In genomic region chr11:63274776-63275175, GRCh38 we compare ENCODE assay signal across 25 cellular contexts. TPM values are rescaled to one million over a fixed set of nuclear protein-coding genes. Genes with fewer than 3 reads are reported as not detected.
DNase-seq lines count a peak whose midpoint lies in the region; ATAC-seq and TF ChIP-seq lines count a peak whose summit lies in the region.
"Had no signal": no experiment of that assay in that cellular context is flagged by ENCODE, and none has a peak within 500 bp of the region (broad histone marks: within the 10 kb centered on the region; RNA-seq: fewer than 3 reads in every experiment).

No MANE protein-coding gene starts in this region.

- WGBS in spleen, 5 donors = 68 to 92% (median 77%) methylated on average over 1 of the region's 1 CpG

- H3K4me3 ChIP-seq in HFF-Myc (replicated peaks; ENCODE audit: low read depth, low read length) (no peak overlapping the region), OCI-LY3 (ENCODE audit: low read length) (no peak overlapping the region), spleen (no peak overlapping the region)
- H3K4me3 ChIP-seq: ascending aorta, smooth muscle cell, uterus had no signal

- peak; percentile 30 for TF ChIP-seq CTCF in 22Rv1 (IDR thresholded peaks at IDR 0.05)
- peak; percentile 7 for TF ChIP-seq CTCF in HFF-Myc (IDR thresholded peaks at IDR 0.05; ENCODE audit: low read depth, low read length, missing control alignments)
- peak; percentile 29; the same call in 1 of the 2 replicates for TF ChIP-seq CTCF in OCI-LY3 (IDR thresholded peaks at IDR 0.05; ENCODE audit: low read depth, low read length)
- TF ChIP-seq CTCF in chondrocyte (IDR thresholded peaks at IDR 0.05) = peak; percentile 7
- no peak for TF ChIP-seq CTCF in spleen (IDR thresholded peaks at IDR 0.05 in 8 of 11, conservative IDR thresholded peaks at IDR 0.05 in 3 of 11)

- H4K20me1 ChIP-seq in OCI-LY3 (ENCODE audit: insufficient read depth, low read length) = no peaks in the 10 kb centered on the region

- H3K9ac ChIP-seq in OCI-LY3 (ENCODE audit: low read length) = no peak overlapping the region

- H3K4me2 ChIP-seq in OCI-LY3 (ENCODE audit: low read length) = no peak overlapping the region
- H3K4me2 ChIP-seq: smooth muscle cell had no signal

- H3K27me3 Mint-ChIP-seq in chondrocyte (ENCODE audit: low read depth) = peaks cover 11% of the 10 kb centered on the region
- peaks cover 20% of the 10 kb centered on the region for H3K27me3 Mint-ChIP-seq in activated naive CD4-positive, alpha-beta T cell treated with anti-CD3 and anti-CD28 coated beads, Interleukin-2, amount 10 ng/mL, durations not matched to agents 7 days and 5 days

- H3K9me3 Mint-ChIP-seq in chondrocyte (ENCODE audit: low read depth) = no peaks in the 10 kb centered on the region
- no peaks in the 10 kb centered on the region for H3K9me3 Mint-ChIP-seq in activated naive CD4-positive, alpha-beta T cell treated with anti-CD3 and anti-CD28 coated beads, Interleukin-2, amount 10 ng/mL, durations not matched to agents 7 days and 5 days

- no peak overlapping the region for H3K4me3 Mint-ChIP-seq in chondrocyte (ENCODE audit: unreplicated experiment)
- H3K4me3 Mint-ChIP-seq in activated naive CD4-positive, alpha-beta T cell treated with anti-CD3 and anti-CD28 coated beads, Interleukin-2, amount 10 ng/mL, durations not matched to agents 7 days and 5 days = no peak overlapping the region
- H3K4me3 Mint-ChIP-seq: T-helper 1 cell treated with Interleukin-12 subunit alpha and Interleukin-12 subunit beta and Interleukin-4 antibody, amounts not matched to agents 30 μg/mL and 1 μg/mL, for 36 hours had no signal

- intact Hi-C loops in spleen (cut with DNase I; ENCODE audit: low total_unique reads) = no loop called here

- TF ChIP-seq POLR2A in spleen (IDR thresholded peaks at IDR 0.05) = no peak

- H2AFZ ChIP-seq in OCI-LY3 (ENCODE audit: low read depth, low read length) = no peak overlapping the region

- H3K27ac Mint-ChIP-seq in chondrocyte (ENCODE audit: unreplicated experiment) = no peak overlapping the region
- no peak overlapping the region for H3K27ac Mint-ChIP-seq in activated naive CD4-positive, alpha-beta T cell treated with anti-CD3 and anti-CD28 coated beads, Interleukin-2, amount 10 ng/mL, durations not matched to agents 7 days and 5 days
- H3K27ac Mint-ChIP-seq: CD4-positive, alpha-beta memory T cell; progenitor cell of endocrine pancreas; T-helper 1 cell treated with Interleukin-12 subunit alpha and Interleukin-12 subunit beta and Interleukin-4 antibody, amounts not matched to agents 30 μg/mL and 1 μg/mL, for 36 hours had no signal

- no peaks in the 10 kb centered on the region for H3K36me3 ChIP-seq in OCI-LY3 (replicated peaks; ENCODE audit: low read depth, low read length)
- H3K36me3 ChIP-seq in spleen = no peaks in the 10 kb centered on the region
- H3K36me3 ChIP-seq: ascending aorta, uterus had no signal

- no peaks in the 10 kb centered on the region for H3K4me1 Mint-ChIP-seq in chondrocyte (ENCODE audit: low read depth)
- no peaks in the 10 kb centered on the region for H3K4me1 Mint-ChIP-seq in activated naive CD4-positive, alpha-beta T cell treated with anti-CD3 and anti-CD28 coated beads, Interleukin-2, amount 10 ng/mL, durations not matched to agents 7 days and 5 days
- H3K4me1 Mint-ChIP-seq: CD4-positive, alpha-beta memory T cell had no signal

- CTCF ChIA-PET in activated naive CD4-positive, alpha-beta T cell treated with anti-CD3 and anti-CD28 coated beads, Interleukin-2, amount 10 ng/mL, durations not matched to agents 7 days and 5 days (lab: Charles Lee) = no interaction called here

- H3K27me3 ChIP-seq in OCI-LY3 (ENCODE audit: low read depth, low read length) (peaks cover 51% of the 10 kb centered on the region), spleen (replicated peaks in 1 of 7) (peaks cover 0 to 18% (median 0%) of the 10 kb centered on the region in 7 donors)
- H3K27me3 ChIP-seq: ascending aorta, uterus had no signal

- no peak overlapping the region for H3K27ac ChIP-seq in 22Rv1
- no peak overlapping the region for H3K27ac ChIP-seq in OCI-LY3 (ENCODE audit: low read length)
- H3K27ac ChIP-seq in spleen = no peak overlapping the region
- H3K27ac ChIP-seq: ascending aorta, uterus had no signal

- no peak for DNase-seq in HFF-Myc (ENCODE audit: extremely low read depth, low read depth)
- no peak for DNase-seq in chondrocyte (ENCODE audit: low spot score)
- no peak for DNase-seq in activated naive CD4-positive, alpha-beta T cell treated with anti-CD3 and anti-CD28 coated beads, Interleukin-2, amount 10 ng/mL, durations not matched to agents 7 days and 5 days
- no peak for DNase-seq in spleen
- DNase-seq in SKM-1 treated with dmso at 0.1 percent for 144 hours (lab: John Stamatoyannopoulos, UW; ENCODE audit: unreplicated experiment) = no peak
- DNase-seq: activated CD4-positive, alpha-beta T cell treated with anti-CD3 and anti-CD28 coated beads, Interleukin-2, amount 50 U/mL, for 4 hours; activated naive CD4-positive, alpha-beta T cell treated with anti-CD3 and anti-CD28 coated beads, Interleukin-2, amount 50 U/mL, for 16 hours; CD4-positive, alpha-beta memory T cell; cerebellar nuclear complex; DMS79 treated with DMSO at 0.1 percent for 48 hours; effector memory CD4-positive, alpha-beta T cell; glutamatergic neuron; NCI-H1436; substantia nigra; uterus had no signal

- H3K4me1 ChIP-seq in OCI-LY3 (ENCODE audit: low read length) (no peaks in the 10 kb centered on the region), spleen (no peaks in the 10 kb centered on the region)
- H3K4me1 ChIP-seq: ascending aorta, uterus had no signal

- no peak for ATAC-seq in HG03439 (IDR thresholded peaks at IDR 0.05; ENCODE audit: unreplicated experiment)
- ATAC-seq: Right ventricle myocardium inferior had no signal

- H3K79me2 ChIP-seq in OCI-LY3 (ENCODE audit: low read length) = no peaks in the 10 kb centered on the region

- no peaks in the 10 kb centered on the region for H3K9me3 ChIP-seq in OCI-LY3 (ENCODE audit: insufficient read depth, low read length)
- H3K9me3 ChIP-seq in spleen = no peaks in the 10 kb centered on the region
- H3K9me3 ChIP-seq: ascending aorta, uterus had no signal

- H3K36me3 Mint-ChIP-seq in chondrocyte (ENCODE audit: low read depth) = no peaks in the 10 kb centered on the region
- no peaks in the 10 kb centered on the region for H3K36me3 Mint-ChIP-seq in activated naive CD4-positive, alpha-beta T cell treated with anti-CD3 and anti-CD28 coated beads, Interleukin-2, amount 10 ng/mL, durations not matched to agents 7 days and 5 days
- H3K36me3 Mint-ChIP-seq: CD4-positive, alpha-beta memory T cell had no signal

RNA-seq across cellular contexts. Expression of gene SLC22A25, which starts 31.4 kb away (rescaled TPM):
- total RNA-seq in chondrocyte (not detected in 3 replicates), spleen (not detected)
- polyA plus RNA-seq in spleen = under 1 TPM in 1 of 3 donors, not detected in 2; 0.06 TPM
- total RNA-seq: ascending aorta; CD4-positive, alpha-beta memory T cell; fibroblast of lung; progenitor cell of endocrine pancreas; Right ventricle myocardium inferior; smooth muscle cell; uterus had no signal
- polyA plus RNA-seq: CD4-positive, alpha-beta memory T cell; fibroblast of lung; neural cell; smooth muscle cell had no signal

Comparison
In these comparisons a context has a peak if more than half of its experiments do, and no peak if none do; other contexts are left out.
1. CTCF ChIP-seq: peak in 22Rv1 (single experiment), HFF-Myc (single experiment), OCI-LY3 (single experiment) and chondrocyte (single experiment); none in spleen (0 of 11).